In genomic region chr16:727291-727977, GRCh38 we compare ENCODE assay signal across 8 cellular contexts. TPM values are rescaled to one million over a fixed set of nuclear protein-coding genes. Genes with fewer than 3 reads are reported as not detected.
DNase-seq lines count a peak whose midpoint lies in the region; ATAC-seq, FAIRE-seq and TF ChIP-seq lines count a peak whose summit lies in the region.

No MANE protein-coding gene starts in this region.

- ATAC-seq in RWPE2 (ENCODE audit: low read depth) (no peak), HG02970 (IDR thresholded peaks at IDR 0.05; ENCODE audit: low FRiP score, unreplicated experiment) (no peak)

- no peak for FAIRE-seq in endothelial cell of umbilical vein (lab: Jason Lieb, UNC)

- H4K20me1 ChIP-seq in endothelial cell of umbilical vein (replicated peaks; ENCODE audit: control insufficient read depth, extremely low read depth, insufficient read depth, low read length): no peaks in the 10 kb centered on the region
- peaks cover 4% of the 10 kb centered on the region for H4K20me1 ChIP-seq in osteoblast (ENCODE audit: insufficient read depth, low read length)

- no peaks in the 10 kb centered on the region for H3K27me3 ChIP-seq in RWPE2 (ENCODE audit: insufficient read depth, poor library complexity, severe bottlenecking)
- no peaks in the 10 kb centered on the region for H3K27me3 ChIP-seq in endothelial cell of umbilical vein (ENCODE audit: control insufficient read depth in 2 of 2, insufficient read depth in 2 of 2, low read length in 2 of 2)
- no peaks in the 10 kb centered on the region for H3K27me3 ChIP-seq in osteoblast (ENCODE audit: insufficient read depth, low read length)

- H3K79me2 ChIP-seq in endothelial cell of umbilical vein (ENCODE audit: control insufficient read depth, insufficient read depth, low read length) (no peaks in the 10 kb centered on the region), osteoblast (ENCODE audit: insufficient read depth, low read length) (no peaks in the 10 kb centered on the region)

- intact Hi-C loops in endothelial cell of umbilical vein (cut with micrococcal nuclease): no loop called here

- TF ChIP-seq POLR2A in endothelial cell of umbilical vein (IDR thresholded peaks at IDR 0.05; ENCODE audit: low read depth, low read length): no peak

- H3K4me3 Mint-ChIP-seq in progenitor cell of endocrine pancreas (ENCODE audit: low read depth): no peak overlapping the region

- H3K27me3 Mint-ChIP-seq in progenitor cell of endocrine pancreas: peaks cover 15% of the 10 kb centered on the region

- no peaks in the 10 kb centered on the region for H3K36me3 Mint-ChIP-seq in progenitor cell of endocrine pancreas (ENCODE audit: insufficient read depth)

- peak overlapping the region; percentile 14 for H3K9ac ChIP-seq in endothelial cell of umbilical vein (replicated peaks; ENCODE audit: extremely low read depth, insufficient read depth, low read length)

- no peaks in the 10 kb centered on the region for H3K9me3 ChIP-seq in RWPE2 (ENCODE audit: severe bottlenecking)
- H3K9me3 ChIP-seq in endothelial cell of umbilical vein (replicated peaks; ENCODE audit: control insufficient read depth, insufficient read depth, low read length): no peaks in the 10 kb centered on the region
- H3K9me3 ChIP-seq in osteoblast (ENCODE audit: low read depth, low read length): no peaks in the 10 kb centered on the region

- no peaks in the 10 kb centered on the region for H3K9me1 ChIP-seq in endothelial cell of umbilical vein (replicated peaks; ENCODE audit: control insufficient read depth, extremely low read depth, insufficient read depth, low read length)

- POLR2A ChIA-PET in endothelial cell of umbilical vein (lab: Charles Lee): no interaction called here

- H3K27ac ChIP-seq in RWPE2 (ENCODE audit: poor library complexity, severe bottlenecking) (peak overlapping the region; percentile 64), endothelial cell of umbilical vein (ENCODE audit: insufficient read depth, low read depth, low read length) (no peak overlapping the region), osteoblast (ENCODE audit: low read depth, low read length) (no peak overlapping the region)

- no peak overlapping the region for H3K27ac Mint-ChIP-seq in progenitor cell of endocrine pancreas

- DNase-seq in activated T-cell treated with anti-CD3 and anti-CD28 coated beads, Interleukin-2, amount 50 U/mL, for 1 hour: peak; percentile 40
- DNase-seq in activated T-cell treated with anti-CD3 and anti-CD28 coated beads for 4 hours (no peak), RWPE2 (ENCODE audit: low spot score) (no peak), endothelial cell of umbilical vein (ENCODE audit: low read depth, low spot score) (no peak), osteoblast (ENCODE audit: insufficient read length, low spot score, missing footprints) (no peak), DMS153 treated with DMSO at 0.1 percent for 48 hours (lab: John Stamatoyannopoulos, UW; ENCODE audit: unreplicated experiment) (no peak), progenitor cell of endocrine pancreas (ENCODE audit: low spot score, unreplicated experiment) (no peak)

- H3K4me1 Mint-ChIP-seq in progenitor cell of endocrine pancreas (ENCODE audit: low read depth): no peaks in the 10 kb centered on the region

- CTCF ChIA-PET in endothelial cell of umbilical vein (lab: Charles Lee): interaction anchor here (1.0 to 5.7 kb wide), 5 partner anchors 9 to 61 kb away, joined by 3 to 34 read pairs (median 6); partner anchors contain the start of genes CHTF18, METRN and RPUSD1

- dilution Hi-C loops in endothelial cell of umbilical vein (cut with MboI; ENCODE audit: extremely low pct_ligation_motif_present, low sequenced_read_pairs): no loop called here

- 0 out of 2 replicates have a peak, but pooled peaks cover 4% of the 10 kb centered on the region for H3K36me3 ChIP-seq in RWPE2 (ENCODE audit: low read depth)
- H3K36me3 ChIP-seq in endothelial cell of umbilical vein (ENCODE audit: control insufficient read depth in 2 of 2, extremely low read depth in 1 of 2, insufficient read depth in 2 of 2, low read length in 2 of 2): peaks cover 2 to 4% of the 10 kb centered on the region in 2 experiments
- H3K36me3 ChIP-seq in osteoblast (ENCODE audit: insufficient read depth, low read length): no peaks in the 10 kb centered on the region

- H3K4me1 ChIP-seq in RWPE2 (ENCODE audit: insufficient read depth, poor library complexity, severe bottlenecking) (no peaks in the 10 kb centered on the region), endothelial cell of umbilical vein (ENCODE audit: control insufficient read depth, extremely low read depth, insufficient read depth, low read length) (peaks cover 13% of the 10 kb centered on the region), osteoblast (ENCODE audit: insufficient read depth, low read length) (peaks cover 5% of the 10 kb centered on the region)

- H3K4me2 ChIP-seq in endothelial cell of umbilical vein (ENCODE audit: insufficient read depth, low read length) (peak overlapping the region; percentile 69), osteoblast (ENCODE audit: insufficient read depth, low read length) (peak overlapping the region; percentile 80)

- no peak for TF ChIP-seq CTCF in RWPE2 (IDR thresholded peaks at IDR 0.05; ENCODE audit: poor library complexity, severe bottlenecking)
- TF ChIP-seq CTCF in endothelial cell of umbilical vein (IDR thresholded peaks at IDR 0.05; ENCODE audit: extremely low read depth in 1 of 2, insufficient read depth in 1 of 2, low read depth in 1 of 2, low read length in 2 of 2): no peak
- no peak for TF ChIP-seq CTCF in osteoblast (IDR thresholded peaks at IDR 0.05; ENCODE audit: extremely low read depth, low read depth, low read length)
- no peak for TF ChIP-seq CTCF in progenitor cell of endocrine pancreas (IDR thresholded peaks at IDR 0.05; ENCODE audit: unreplicated experiment)

- BruUV-seq in endothelial cell of umbilical vein (replicated peaks; lab: Mats Ljungman, UMichigan): no TSS peak

- H2AFZ ChIP-seq in endothelial cell of umbilical vein (ENCODE audit: low read depth, low read length) (peak overlapping the region; percentile 61), osteoblast (ENCODE audit: low read length) (peak overlapping the region; percentile 22)

- H3K4me3 ChIP-seq in RWPE2 (ENCODE audit: severe bottlenecking) (peak overlapping the region; percentile 43), endothelial cell of umbilical vein (replicated peaks in 1 of 3; ENCODE audit: insufficient read depth in 1 of 3, low read depth in 1 of 3, low read length in 3 of 3) (peak overlapping the region; percentile 17 to 61 (median 44)), osteoblast (ENCODE audit: insufficient read depth, low read length) (peak overlapping the region; percentile 72)

- H3K9me3 Mint-ChIP-seq in progenitor cell of endocrine pancreas (ENCODE audit: low read depth): no peaks in the 10 kb centered on the region

RNA-seq across cellular contexts. Expression of gene HAGHL, which starts 0.5 kb away (rescaled TPM):
- total RNA-seq in endothelial cell of umbilical vein (5.9 and 6.8 TPM in 2 replicates), osteoblast (12.7 and 16.3 TPM in 2 replicates), progenitor cell of endocrine pancreas (8.1 and 9.2 TPM in 2 replicates)
- polyA plus RNA-seq in endothelial cell of umbilical vein: 6.3 and 8.5 TPM in 2 replicates
- 1.4 and 3.2 TPM in 2 replicates for polyA plus RNA-seq in endothelial cell of umbilical vein (2011; cell fraction: cytosol; rRNA removed)
- polyA plus RNA-seq in endothelial cell of umbilical vein (2011; cell fraction: nucleus; rRNA removed): 13.2 and 15.2 TPM in 2 replicates
- 5.6 and 13.6 TPM in 2 replicates for polyA plus RNA-seq in endothelial cell of umbilical vein (2012)
- polyA minus RNA-seq in endothelial cell of umbilical vein: 2.6 and 3.6 TPM in 2 replicates
- polyA minus RNA-seq in endothelial cell of umbilical vein (2011; cell fraction: cytosol; rRNA and poly(A)+ RNA removed): 16.5 TPM
- 1.8 and 1.9 TPM in 2 replicates for polyA minus RNA-seq in endothelial cell of umbilical vein (2011; cell fraction: nucleus; rRNA and poly(A)+ RNA removed)

RNA-seq across cellular contexts. Expression of gene CCDC78, which starts 1.2 kb away (rescaled TPM):
- total RNA-seq in endothelial cell of umbilical vein: 0.53 and 1.3 TPM in 2 replicates
- 0.50 and 1.2 TPM in 2 replicates for polyA plus RNA-seq in endothelial cell of umbilical vein
- 0.35 and 0.65 TPM in 2 replicates for polyA plus RNA-seq in endothelial cell of umbilical vein (2011; cell fraction: cytosol; rRNA removed)
- 9.5 and 14.2 TPM in 2 replicates for polyA plus RNA-seq in endothelial cell of umbilical vein (2011; cell fraction: nucleus; rRNA removed)
- polyA plus RNA-seq in endothelial cell of umbilical vein (2012): 2.1 and 3.5 TPM in 2 replicates
- 0.23 and 0.32 TPM in 2 replicates for polyA minus RNA-seq in endothelial cell of umbilical vein
- 3.3 TPM for polyA minus RNA-seq in endothelial cell of umbilical vein (2011; cell fraction: cytosol; rRNA and poly(A)+ RNA removed)
- polyA minus RNA-seq in endothelial cell of umbilical vein (2011; cell fraction: nucleus; rRNA and poly(A)+ RNA removed): 1.2 and 1.5 TPM in 2 replicates
- total RNA-seq in osteoblast: 2.1 and 2.2 TPM in 2 replicates
- 2.5 and 3.2 TPM in 2 replicates for total RNA-seq in progenitor cell of endocrine pancreas

RNA-seq across cellular contexts. Expression of gene ANTKMT, which starts 6.5 kb away (rescaled TPM):
- total RNA-seq in endothelial cell of umbilical vein (26.1 and 29.1 TPM in 2 replicates), osteoblast (20.9 and 21.7 TPM in 2 replicates), progenitor cell of endocrine pancreas (44.2 and 44.9 TPM in 2 replicates)
- 27.9 and 40.5 TPM in 2 replicates for polyA plus RNA-seq in endothelial cell of umbilical vein
- polyA plus RNA-seq in endothelial cell of umbilical vein (2011; cell fraction: cytosol; rRNA removed): 8.9 and 14.7 TPM in 2 replicates
- polyA plus RNA-seq in endothelial cell of umbilical vein (2011; cell fraction: nucleus; rRNA removed): 12.9 and 20.3 TPM in 2 replicates
- 8.8 and 20.8 TPM in 2 replicates for polyA plus RNA-seq in endothelial cell of umbilical vein (2012)
- polyA minus RNA-seq in endothelial cell of umbilical vein: 2.7 and 3.2 TPM in 2 replicates
- 24.6 TPM for polyA minus RNA-seq in endothelial cell of umbilical vein (2011; cell fraction: cytosol; rRNA and poly(A)+ RNA removed)
- polyA minus RNA-seq in endothelial cell of umbilical vein (2011; cell fraction: nucleus; rRNA and poly(A)+ RNA removed): 2.8 and 3.0 TPM in 2 replicates

RNA-seq across cellular contexts. Expression of gene METRN, which starts 12.5 kb away (rescaled TPM):
- total RNA-seq in endothelial cell of umbilical vein (14.1 and 16.1 TPM in 2 replicates), osteoblast (30.9 and 33.3 TPM in 2 replicates), progenitor cell of endocrine pancreas (98.6 and 107 TPM in 2 replicates)
- polyA plus RNA-seq in endothelial cell of umbilical vein: 10.0 and 23.4 TPM in 2 replicates
- polyA plus RNA-seq in endothelial cell of umbilical vein (2011; cell fraction: cytosol; rRNA removed): 4.0 and 12.5 TPM in 2 replicates
- 5.6 and 7.0 TPM in 2 replicates for polyA plus RNA-seq in endothelial cell of umbilical vein (2011; cell fraction: nucleus; rRNA removed)
- 8.6 and 24.8 TPM in 2 replicates for polyA plus RNA-seq in endothelial cell of umbilical vein (2012)
- polyA minus RNA-seq in endothelial cell of umbilical vein: 5.5 and 6.7 TPM in 2 replicates
- polyA minus RNA-seq in endothelial cell of umbilical vein (2011; cell fraction: cytosol; rRNA and poly(A)+ RNA removed): 11.3 TPM
- 1.1 and 3.7 TPM in 2 replicates for polyA minus RNA-seq in endothelial cell of umbilical vein (2011; cell fraction: nucleus; rRNA and poly(A)+ RNA removed)

RNA-seq across cellular contexts. Expression of gene CIAO3, which starts 13.4 kb away (rescaled TPM):
- total RNA-seq in endothelial cell of umbilical vein (31.2 and 33.8 TPM in 2 replicates), osteoblast (32.2 and 35.1 TPM in 2 replicates), progenitor cell of endocrine pancreas (44.0 and 46.5 TPM in 2 replicates)
- 23.1 and 29.1 TPM in 2 replicates for polyA plus RNA-seq in endothelial cell of umbilical vein
- 19.7 and 21.6 TPM in 2 replicates for polyA plus RNA-seq in endothelial cell of umbilical vein (2011; cell fraction: cytosol; rRNA removed)
- 84.2 and 93.2 TPM in 2 replicates for polyA plus RNA-seq in endothelial cell of umbilical vein (2011; cell fraction: nucleus; rRNA removed)
- polyA plus RNA-seq in endothelial cell of umbilical vein (2012): 22.1 and 28.7 TPM in 2 replicates
- 29.1 and 30.7 TPM in 2 replicates for polyA minus RNA-seq in endothelial cell of umbilical vein
- 18.6 TPM for polyA minus RNA-seq in endothelial cell of umbilical vein (2011; cell fraction: cytosol; rRNA and poly(A)+ RNA removed)
- 44.6 and 48.3 TPM in 2 replicates for polyA minus RNA-seq in endothelial cell of umbilical vein (2011; cell fraction: nucleus; rRNA and poly(A)+ RNA removed)
